Comparison of ENCODE assay signal across 17 cellular contexts in the genomic region with DNA sequence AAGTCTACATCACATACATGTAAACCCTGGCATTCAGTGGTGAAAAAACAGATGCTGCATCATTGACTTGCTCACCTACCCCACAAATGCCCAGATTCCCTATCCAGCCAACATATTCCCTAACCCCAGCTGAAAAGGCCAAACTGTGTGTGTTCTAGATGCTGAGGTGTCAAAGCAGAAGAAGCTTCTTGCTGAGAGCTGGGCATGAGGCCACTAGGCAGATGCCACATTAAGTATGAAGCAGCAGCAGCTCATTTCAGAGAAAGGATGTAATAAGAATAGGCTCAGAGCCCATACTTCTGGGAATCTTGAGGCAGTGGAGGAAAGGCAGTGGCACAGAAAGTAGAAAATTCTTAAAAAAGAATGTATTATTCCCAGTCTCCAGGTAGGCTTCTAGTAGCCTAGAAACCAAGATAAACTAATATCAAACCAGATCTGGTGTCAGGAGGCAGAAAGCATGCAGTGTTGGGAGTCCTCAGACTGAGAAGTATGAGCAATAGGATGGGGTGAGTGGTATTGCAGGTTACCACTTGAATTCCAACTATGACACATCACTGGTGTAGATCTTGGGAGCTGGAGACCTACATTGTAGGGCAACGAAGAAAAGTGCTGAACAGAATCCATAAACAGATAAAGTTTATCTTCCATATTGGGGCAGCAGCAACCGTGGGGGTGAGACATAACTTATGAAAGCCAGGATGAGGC.
DNase-seq lines count a peak whose midpoint lies in the region; ATAC-seq, FAIRE-seq and TF ChIP-seq lines count a peak whose summit lies in the region.
"Had no signal": no experiment of that assay in that cellular context is flagged by ENCODE, and none has a peak within 500 bp of the region (broad histone marks: within the 10 kb centered on the region; RNA-seq: fewer than 3 reads in every experiment).

No MANE protein-coding gene starts in this region.

- ATAC-seq in activated CD4-positive, alpha-beta T cell treated with anti-CD3 and anti-CD28 coated beads for 36 hours = peak; percentile 77
- no peak for ATAC-seq in left colon
- ATAC-seq: GM23338, right cardiac atrium had no signal

- no peak overlapping the region for H2AFZ ChIP-seq in osteoblast (ENCODE audit: low read length)
- no peak overlapping the region for H2AFZ ChIP-seq in trophoblast cell (ENCODE audit: insufficient read depth, low read length, poor library complexity)
- H2AFZ ChIP-seq: GM23338 had no signal

- no peak overlapping the region for H2BK5ac ChIP-seq in trophoblast cell (ENCODE audit: low read depth, low read length, poor library complexity)

- no peak overlapping the region for H3K4ac ChIP-seq in trophoblast cell (ENCODE audit: low read depth, low read length)

- H4K8ac ChIP-seq in trophoblast cell (ENCODE audit: low read depth, low read length) = no peak overlapping the region

- no peak overlapping the region for H2AK5ac ChIP-seq in trophoblast cell (ENCODE audit: low read length)

- no peak overlapping the region for H3K9ac ChIP-seq in trophoblast cell (ENCODE audit: low read length)

- H4K20me1 ChIP-seq in osteoblast (ENCODE audit: insufficient read depth, low read length) = no peaks in the 10 kb centered on the region

- no peak overlapping the region for H3K4me3 Mint-ChIP-seq in activated CD4-positive, alpha-beta T cell treated with anti-CD3 and anti-CD28 coated beads for 36 hours
- H3K4me3 Mint-ChIP-seq: activated naive CD8-positive, alpha-beta T cell treated with anti-CD3 and anti-CD28 coated beads, Interleukin-2, amount 10 ng/mL, durations not matched to agents 7 days and 5 days; GM23338 had no signal

- H3K4me2 ChIP-seq in osteoblast (ENCODE audit: insufficient read depth, low read length) (no peak overlapping the region), trophoblast cell (ENCODE audit: low read length) (no peak overlapping the region)
- H3K4me2 ChIP-seq: GM23338 had no signal

- H2BK12ac ChIP-seq in trophoblast cell (ENCODE audit: low read length) = no peak overlapping the region

- no peaks in the 10 kb centered on the region for H3K27me3 ChIP-seq in bronchial epithelial cell (ENCODE audit: control insufficient read depth, insufficient read depth, low read length)
- H3K27me3 ChIP-seq in osteoblast (ENCODE audit: insufficient read depth, low read length) = no peaks in the 10 kb centered on the region
- H3K27me3 ChIP-seq in trophoblast cell (ENCODE audit: insufficient read depth, low read length) = no peaks in the 10 kb centered on the region
- H3K27me3 ChIP-seq in SJCRH30 = no peaks in the 10 kb centered on the region
- H3K27me3 ChIP-seq: tibial nerve had no signal

- no peak overlapping the region for H3K23ac ChIP-seq in trophoblast cell (ENCODE audit: low read length)

- H3K4me1 ChIP-seq in osteoblast (ENCODE audit: insufficient read depth, low read length) (peaks cover 8% of the 10 kb centered on the region), trophoblast cell (ENCODE audit: control insufficient read depth in 1 of 2, insufficient read depth in 2 of 2, low read length in 2 of 2) (no peaks in the 10 kb centered on the region), SJCRH30 (no peaks in the 10 kb centered on the region)
- H3K4me1 ChIP-seq: tibial nerve had no signal

- peak overlapping the region; percentile 2 for H3K27ac ChIP-seq in osteoblast (ENCODE audit: low read depth, low read length)
- H3K27ac ChIP-seq in trophoblast cell (ENCODE audit: low read depth, low read length) = no peak overlapping the region
- no peak overlapping the region for H3K27ac ChIP-seq in SJCRH30
- H3K27ac ChIP-seq: coronary artery, tibial nerve had no signal

- no peak overlapping the region for H3K14ac ChIP-seq in trophoblast cell (ENCODE audit: low read length)

- no peak overlapping the region for H3K18ac ChIP-seq in trophoblast cell (ENCODE audit: low read length)

- no peak for DNase-seq in activated CD4-positive, alpha-beta T cell treated with anti-CD3 and anti-CD28 coated beads for 36 hours
- DNase-seq in activated CD4-positive, alpha-beta T cell treated with anti-CD3 and anti-CD28 coated beads for 48 hours = no peak
- DNase-seq in NCI-H226 = peak; percentile 84
- peak; percentile 98 for DNase-seq in bronchial epithelial cell (ENCODE audit: low read depth)
- peak; percentile 65 for DNase-seq in osteoblast (ENCODE audit: insufficient read length, low spot score, missing footprints)
- DNase-seq in trophoblast cell = no peak
- no peak for DNase-seq in left colon
- no peak for DNase-seq in SJCRH30
- DNase-seq: activated naive CD8-positive, alpha-beta T cell treated with anti-CD3 and anti-CD28 coated beads, Interleukin-2, amount 10 ng/mL, durations not matched to agents 7 days and 5 days; NCI-H1092 treated with DMSO at 0.1 percent for 48 hours; NCI-H2171 treated with DMSO at 0.1 percent for 48 hours; right cardiac atrium; stimulated activated CD8-positive, alpha-beta memory T cell treated with anti-CD3 and anti-CD28 coated beads, Interleukin-4, amount 100 ng/mL, for 48 hours had no signal

- peak overlapping the region; percentile 17 for H3K27ac Mint-ChIP-seq in activated CD4-positive, alpha-beta T cell treated with anti-CD3 and anti-CD28 coated beads for 36 hours
- H3K27ac Mint-ChIP-seq: activated naive CD8-positive, alpha-beta T cell treated with anti-CD3 and anti-CD28 coated beads, Interleukin-2, amount 10 ng/mL, durations not matched to agents 7 days and 5 days; GM23338 had no signal

- H3K4me3 ChIP-seq in bronchial epithelial cell (ENCODE audit: low read depth, low read length) (no peak overlapping the region), osteoblast (ENCODE audit: insufficient read depth, low read length) (no peak overlapping the region), trophoblast cell (ENCODE audit: low read depth, low read length) (no peak overlapping the region), SJCRH30 (no peak overlapping the region)
- H3K4me3 ChIP-seq: coronary artery, GM23338, tibial nerve had no signal

- FAIRE-seq in bronchial epithelial cell (lab: Jason Lieb, UNC) = no peak
- FAIRE-seq: G401.6 had no signal

- no peaks in the 10 kb centered on the region for H3K27me3 Mint-ChIP-seq in activated CD4-positive, alpha-beta T cell treated with anti-CD3 and anti-CD28 coated beads for 36 hours
- H3K27me3 Mint-ChIP-seq: activated naive CD8-positive, alpha-beta T cell treated with anti-CD3 and anti-CD28 coated beads, Interleukin-2, amount 10 ng/mL, durations not matched to agents 7 days and 5 days had no signal

- no peaks in the 10 kb centered on the region for H3K79me1 ChIP-seq in trophoblast cell (ENCODE audit: low read length)

- H3K9me3 ChIP-seq in osteoblast (ENCODE audit: low read depth, low read length) (no peaks in the 10 kb centered on the region), trophoblast cell (ENCODE audit: insufficient read depth, low read depth, low read length) (no peaks in the 10 kb centered on the region), SJCRH30 (replicated peaks) (no peaks in the 10 kb centered on the region)
- H3K9me3 ChIP-seq: tibial nerve had no signal

- WGBS in trophoblast cell (ENCODE audit: extremely low coverage, insufficient coverage, insufficient read length) = no CpG with 5 or more reads among the region's 2 CpGs

- no peak overlapping the region for H4K12ac ChIP-seq in trophoblast cell (ENCODE audit: low read depth, low read length)

- no peaks in the 10 kb centered on the region for H3K79me2 ChIP-seq in osteoblast (ENCODE audit: insufficient read depth, low read length)
- no peaks in the 10 kb centered on the region for H3K79me2 ChIP-seq in trophoblast cell (ENCODE audit: control insufficient read depth, insufficient read depth, low read length, poor library complexity)

- no peaks in the 10 kb centered on the region for H3K4me1 Mint-ChIP-seq in activated CD4-positive, alpha-beta T cell treated with anti-CD3 and anti-CD28 coated beads for 36 hours
- H3K4me1 Mint-ChIP-seq: activated naive CD8-positive, alpha-beta T cell treated with anti-CD3 and anti-CD28 coated beads, Interleukin-2, amount 10 ng/mL, durations not matched to agents 7 days and 5 days; GM23338 had no signal

- intact Hi-C loops in activated CD4-positive, alpha-beta T cell treated with anti-CD3 and anti-CD28 coated beads for 36 hours (cut with DNase I, micrococcal nuclease) = no loop called here
- intact Hi-C loops in left colon (cut with DNase I, micrococcal nuclease) = no loop called here

- H3K9me3 Mint-ChIP-seq in activated CD4-positive, alpha-beta T cell treated with anti-CD3 and anti-CD28 coated beads for 36 hours (ENCODE audit: low read depth) = no peaks in the 10 kb centered on the region
- H3K9me3 Mint-ChIP-seq: activated naive CD8-positive, alpha-beta T cell treated with anti-CD3 and anti-CD28 coated beads, Interleukin-2, amount 10 ng/mL, durations not matched to agents 7 days and 5 days; GM23338 had no signal

- no peak for TF ChIP-seq CTCF in bronchial epithelial cell (IDR thresholded peaks at IDR 0.05; ENCODE audit: insufficient read depth, low read length, severe bottlenecking)
- no peak for TF ChIP-seq CTCF in osteoblast (IDR thresholded peaks at IDR 0.05; ENCODE audit: extremely low read depth, low read depth, low read length)

- H3K36me3 Mint-ChIP-seq in activated CD4-positive, alpha-beta T cell treated with anti-CD3 and anti-CD28 coated beads for 36 hours (ENCODE audit: low read depth) = peaks cover 33% of the 10 kb centered on the region

- no peaks in the 10 kb centered on the region for H3K36me3 ChIP-seq in bronchial epithelial cell (ENCODE audit: control insufficient read depth, insufficient read depth, low read length)
- H3K36me3 ChIP-seq in osteoblast (ENCODE audit: insufficient read depth, low read length) = peaks cover 3% of the 10 kb centered on the region
- no peaks in the 10 kb centered on the region for H3K36me3 ChIP-seq in trophoblast cell (ENCODE audit: control insufficient read depth in 1 of 2, insufficient read depth in 2 of 2, low read length in 2 of 2)
- H3K36me3 ChIP-seq in SJCRH30 = no peaks in the 10 kb centered on the region; the same call in 1 of the 2 replicates

- no peak overlapping the region for H2BK120ac ChIP-seq in trophoblast cell (ENCODE audit: insufficient read depth, low read length, poor library complexity)

- H4K91ac ChIP-seq in trophoblast cell (ENCODE audit: low read depth, low read length) = no peak overlapping the region

- POLR2A ChIA-PET in activated CD4-positive, alpha-beta T cell treated with anti-CD3 and anti-CD28 coated beads for 36 hours (lab: Charles Lee) = no interaction called here

- CTCF ChIA-PET in activated CD4-positive, alpha-beta T cell treated with anti-CD3 and anti-CD28 coated beads for 36 hours (lab: Charles Lee) = interaction anchor here (1.3 kb wide), 1 partner anchor 27 kb away, joined by 3 read pairs; no protein-coding TSS in a partner anchor

Comparison
In these comparisons a context has a peak if more than half of its experiments do, and no peak if none do; other contexts are left out.
1. DNase-seq: peak in NCI-H226 (single experiment), bronchial epithelial cell (single experiment) and osteoblast (single experiment); none in activated CD4-positive, alpha-beta T cell treated with anti-CD3 and anti-CD28 coated beads for 36 hours (single experiment), activated CD4-positive, alpha-beta T cell treated with anti-CD3 and anti-CD28 coated beads for 48 hours (single experiment), trophoblast cell (0 of 2), left colon (0 of 2) and SJCRH30 (0 of 2).